Comparison of ENCODE assay signal across 27 cellular contexts in the genomic region with DNA sequence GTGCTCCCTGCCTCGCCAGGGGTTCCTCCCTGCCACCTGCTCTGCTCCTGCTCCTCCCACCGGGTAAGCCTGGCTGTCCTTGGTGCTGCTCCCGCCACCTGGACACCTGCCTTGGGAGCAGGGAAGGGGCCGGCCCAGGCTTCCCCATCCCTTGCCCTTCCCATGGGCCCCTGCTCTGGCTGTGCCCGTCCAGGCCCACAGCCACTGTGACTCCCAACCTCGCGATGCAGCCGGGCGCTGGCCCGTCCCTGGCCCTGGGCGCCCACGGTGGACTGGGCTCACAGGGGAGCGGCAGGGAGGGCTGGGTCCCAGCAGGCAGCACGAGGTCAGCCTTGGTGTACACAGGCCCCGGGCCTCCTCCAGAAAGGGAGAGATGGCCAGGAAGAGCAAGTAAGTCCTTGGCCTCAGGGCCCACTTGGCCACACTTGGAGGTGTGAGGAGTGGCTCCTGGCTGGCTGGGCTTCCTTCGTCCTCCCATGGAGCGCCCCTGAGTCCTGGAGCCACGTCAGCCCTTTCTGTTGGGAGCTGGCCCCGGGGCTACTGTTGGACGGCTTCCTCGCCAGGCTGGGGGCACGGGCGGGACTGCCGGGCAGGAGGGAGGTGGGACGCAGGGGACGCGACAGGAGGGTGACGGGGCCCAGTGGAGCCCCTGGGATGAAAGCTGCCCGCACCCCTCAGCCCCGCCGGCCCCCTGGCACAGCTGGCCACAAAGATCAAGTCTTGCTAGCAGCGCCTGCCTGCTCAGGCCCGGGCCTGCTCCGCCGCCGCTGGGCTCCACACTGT. TPM values are rescaled to one million over a fixed set of nuclear protein-coding genes. Genes with fewer than 3 reads are reported as not detected.
DNase-seq lines count a peak whose midpoint lies in the region; ATAC-seq and TF ChIP-seq lines count a peak whose summit lies in the region.
"Had no signal": no experiment of that assay in that cellular context is flagged by ENCODE, and none has a peak within 500 bp of the region (broad histone marks: within the 10 kb centered on the region; RNA-seq: fewer than 3 reads in every experiment).

No MANE protein-coding gene starts in this region.

- no peak overlapping the region for H3K4me3 ChIP-seq in right atrium auricular region
- no peak overlapping the region for H3K4me3 ChIP-seq in epithelial cell of esophagus (ENCODE audit: low read length)
- no peak overlapping the region for H3K4me3 ChIP-seq in rectal smooth muscle tissue (ENCODE audit: low read length)
- H3K4me3 ChIP-seq: heart right ventricle, Peyer's patch, SK-N-MC, thoracic aorta had no signal

- TF ChIP-seq CTCF in right atrium auricular region (IDR thresholded peaks at IDR 0.05): no peak
- TF ChIP-seq CTCF in epithelial cell of esophagus (IDR thresholded peaks at IDR 0.05; ENCODE audit: insufficient read depth, low read depth, low read length, missing control alignments): no peak
- TF ChIP-seq CTCF in GM13977 (IDR thresholded peaks at IDR 0.05; ENCODE audit: extremely low read depth, insufficient read depth, missing control alignments): no peak

- in situ Hi-C loops in GM13977 (cut with MboI; ENCODE audit: low pct_unique_long_range_greater_than_20kb, low sequenced_read_pairs, unreplicated experiment): loop anchor here (10.0 kb wide), 1 partner anchor 305 kb away; no protein-coding TSS in a partner anchor

- peaks cover 13% of the 10 kb centered on the region for H3K36me3 ChIP-seq in right atrium auricular region
- peaks cover 7% of the 10 kb centered on the region for H3K36me3 ChIP-seq in rectal smooth muscle tissue (ENCODE audit: control insufficient read depth, insufficient read depth, low read length)
- H3K36me3 ChIP-seq: brain microvascular endothelial cell had no signal

- H3K4me1 ChIP-seq in right atrium auricular region (peaks cover 0 to 7% of the 10 kb centered on the region in 2 donors), rectal smooth muscle tissue (ENCODE audit: control insufficient read depth, insufficient read depth, low read length) (no peaks in the 10 kb centered on the region)

- peak; percentile 8 for ATAC-seq in Right ventricle myocardium inferior
- ATAC-seq: naive thymus-derived CD8-positive, alpha-beta T cell; T-helper 17 cell had no signal

- no peak overlapping the region for H3K27ac ChIP-seq in right atrium auricular region
- H3K27ac ChIP-seq in rectal smooth muscle tissue (ENCODE audit: low read depth, low read length): peak overlapping the region; percentile 28
- H3K27ac ChIP-seq: brain microvascular endothelial cell, heart right ventricle, Peyer's patch, SK-N-MC, thoracic aorta had no signal

- peak; percentile 45 for DNase-seq in Right ventricle myocardium inferior (ENCODE audit: missing footprints)
- DNase-seq in right atrium auricular region (ENCODE audit: low spot score): no peak
- DNase-seq in NCI-H146 treated with DMSO at 0.1 percent for 48 hours (lab: John Stamatoyannopoulos, UW; ENCODE audit: unreplicated experiment): peak; percentile 30
- peak; percentile 24 for DNase-seq in epithelial cell of esophagus (ENCODE audit: low read depth)
- DNase-seq in NCI-H526 (lab: John Stamatoyannopoulos, UW): no peak
- DNase-seq in GM13977 (ENCODE audit: low spot score): no peak
- no peak for DNase-seq in COR-L47 (lab: John Stamatoyannopoulos, UW)
- DNase-seq: activated CD4-positive, alpha-beta T cell treated with anti-CD3 and anti-CD28 coated beads for 48 hours; activated naive CD4-positive, alpha-beta T cell treated with Interleukin-2 at 50 U/mL for 16 hours; activated T-cell treated with anti-CD3 and anti-CD28 coated beads, Interleukin-2, amount 50 U/mL, for 48 hours; brain microvascular endothelial cell; DND-41; effector CD8-positive, alpha-beta T cell; erythroblast; heart right ventricle; KBM-7; naive thymus-derived CD8-positive, alpha-beta T cell; NCI-H187 treated with DMSO at 0.1 percent for 48 hours; NCI-H446 treated with DMSO at 0.1 percent for 48 hours; Peyer's patch; stimulated activated CD4-positive, alpha-beta T cell treated with anti-CD3 and anti-CD28 coated beads, Interleukin-12 subunit alpha, Interleukin-12 subunit beta, amount 100 ng/mL, for 4 hours; stimulated activated CD4-positive, alpha-beta T cell treated with anti-CD3 and anti-CD28 coated beads, Interleukin-4, amount 100 ng/mL, for 24 hours; stimulated activated naive CD4-positive, alpha-beta T cell treated with Interleukin-2 at 50 U/mL for 16 hours; T-helper 17 cell had no signal

- no peaks in the 10 kb centered on the region for H3K9me3 ChIP-seq in right atrium auricular region
- H3K9me3 ChIP-seq: heart right ventricle, Peyer's patch, thoracic aorta had no signal

- H3K9ac ChIP-seq in rectal smooth muscle tissue (ENCODE audit: low read length): no peak overlapping the region

- intact Hi-C loops in Right ventricle myocardium inferior (cut with DNase I): no loop called here

- H3K27me3 ChIP-seq in right atrium auricular region (peaks cover 0 to 3% of the 10 kb centered on the region in 2 donors), rectal smooth muscle tissue (ENCODE audit: control insufficient read depth, insufficient read depth, low read length) (no peaks in the 10 kb centered on the region)
- H3K27me3 ChIP-seq: brain microvascular endothelial cell, Peyer's patch had no signal

RNA-seq across cellular contexts. Expression of a gene that starts 15.3 kb away (rescaled TPM):
- total RNA-seq in Right ventricle myocardium inferior (29.8 TPM), right atrium auricular region (10 to 100 TPM in 1 of 2 donors, 1 to 10 TPM in 1; 7.7 to 13.5 TPM)

Comparison
In these comparisons a context has a peak if more than half of its experiments do, and no peak if none do; other contexts are left out.
1. DNase-seq: peak in Right ventricle myocardium inferior (single experiment), NCI-H146 treated with DMSO at 0.1 percent for 48 hours (single experiment) and epithelial cell of esophagus (single experiment); none in right atrium auricular region (single experiment), NCI-H526 (0 of 2), GM13977 (single experiment) and COR-L47 (single experiment).